Comparison of ENCODE assay signal across 9 cellular contexts in genomic region chr17:78873519-78874340, GRCh38. TPM values are rescaled to one million over a fixed set of nuclear protein-coding genes. Genes with fewer than 3 reads are reported as not detected.
DNase-seq lines count a peak whose midpoint lies in the region; ATAC-seq and FAIRE-seq lines count a peak whose summit lies in the region.
"Had no signal": no experiment of that assay in that cellular context is flagged by ENCODE, and none has a peak within 500 bp of the region (broad histone marks: within the 10 kb centered on the region; RNA-seq: fewer than 3 reads in every experiment).

No MANE protein-coding gene starts in this region.

- FAIRE-seq in RCC 7860 (lab: Jason Lieb, UNC), result no peak
- FAIRE-seq: H1 had no signal

- H3K4me3 ChIP-seq in esophagus (ENCODE audit: low read depth in 1 of 2, low read length in 2 of 2) (no peak overlapping the region), H7 (ENCODE audit: insufficient read depth, low read depth, low read length) (no peak overlapping the region)

- H3K27ac ChIP-seq in esophagus (ENCODE audit: low read depth in 2 of 2, low read length in 1 of 2), result peak overlapping the region; percentile 2 to 61

- H3K27me3 ChIP-seq in esophagus (ENCODE audit: control insufficient read depth in 1 of 2, insufficient read depth in 2 of 2, low read length in 2 of 2) (no peaks in the 10 kb centered on the region), H7 (ENCODE audit: control insufficient read depth, insufficient read depth, low read length) (no peaks in the 10 kb centered on the region)

- no peaks in the 10 kb centered on the region for H3K9me3 ChIP-seq in esophagus (ENCODE audit: control insufficient read depth in 2 of 2, insufficient read depth in 1 of 2, low read depth in 1 of 2, low read length in 1 of 2)

- H3K9me3 Mint-ChIP-seq in activated naive CD4-positive, alpha-beta T cell treated with anti-CD3 and anti-CD28 coated beads, Interleukin-2, amount 50 U/mL, for 72 hours, result no peaks in the 10 kb centered on the region

- 64 to 68% methylated on average over 21 of the region's 21 CpGs for WGBS in esophagus, 2 donors

- no peak for ATAC-seq in HG03521 (IDR thresholded peaks at IDR 0.05; ENCODE audit: unreplicated experiment)
- ATAC-seq in activated naive CD4-positive, alpha-beta T cell treated with anti-CD3 and anti-CD28 coated beads, Interleukin-2, amount 50 U/mL, for 72 hours, result no peak

- peaks cover 2 to 5% of the 10 kb centered on the region in 2 donors for H3K4me1 ChIP-seq in esophagus (ENCODE audit: control insufficient read depth in 2 of 2, insufficient read depth in 2 of 2, low read length in 1 of 2)

- H3K27ac Mint-ChIP-seq in activated naive CD4-positive, alpha-beta T cell treated with anti-CD3 and anti-CD28 coated beads, Interleukin-2, amount 50 U/mL, for 72 hours, result no peak overlapping the region

- H3K36me3 Mint-ChIP-seq in activated naive CD4-positive, alpha-beta T cell treated with anti-CD3 and anti-CD28 coated beads, Interleukin-2, amount 50 U/mL, for 72 hours, result no peaks in the 10 kb centered on the region

- peaks cover 0 to 3% of the 10 kb centered on the region in 2 donors for H3K36me3 ChIP-seq in esophagus (ENCODE audit: control insufficient read depth in 2 of 2, insufficient read depth in 2 of 2, low read length in 1 of 2)
- H3K36me3 ChIP-seq in H7 (replicated peaks; ENCODE audit: control insufficient read depth, insufficient read depth, low read length), result peaks cover 1% of the 10 kb centered on the region

- DNase-seq in DMS 273 (lab: John Stamatoyannopoulos, UW; ENCODE audit: unreplicated experiment), result peak; percentile 94
- peak; percentile 97 for DNase-seq in NCI-H2196 treated with DMSO at 0.1 percent for 48 hours (lab: John Stamatoyannopoulos, UW; ENCODE audit: unreplicated experiment)
- peak; percentile 94 for DNase-seq in pons (ENCODE audit: low spot score)
- no peak for DNase-seq in RCC 7860 (ENCODE audit: low spot score)
- no peak for DNase-seq in H7
- DNase-seq in activated naive CD4-positive, alpha-beta T cell treated with anti-CD3 and anti-CD28 coated beads, Interleukin-2, amount 50 U/mL, for 72 hours (ENCODE audit: low spot score in 2 of 2), result no peak

RNA-seq across cellular contexts. Expression of gene CEP295NL, which starts 29.3 kb away (rescaled TPM):
- 1 to 10 TPM in 1 of 2 donors, under 1 TPM in 1; 0.25 to 3.5 TPM for polyA plus RNA-seq in esophagus
- 0.07 TPM in 1 of 2 replicates, not detected in the other for total RNA-seq in H7 (2014; rRNA removed; shearing (Covaris generic))
- under 1 TPM in 1 of 2 donors, not detected in 1; 0.61 TPM for total RNA-seq in activated naive CD4-positive, alpha-beta T cell treated with anti-CD3 and anti-CD28 coated beads, Interleukin-2, amount 50 U/mL, for 72 hours

RNA-seq across cellular contexts. Expression of gene USP36, which starts 33.1 kb away (rescaled TPM):
- polyA plus RNA-seq in esophagus, result 10 to 100 TPM; 17.0 to 17.6 TPM
- total RNA-seq in H7 (2014; rRNA removed; shearing (Covaris generic)), result 24.6 and 32.8 TPM in 2 replicates
- total RNA-seq in activated naive CD4-positive, alpha-beta T cell treated with anti-CD3 and anti-CD28 coated beads, Interleukin-2, amount 50 U/mL, for 72 hours, result 10 to 100 TPM; 82.2 to 88.1 TPM

RNA-seq across cellular contexts. Expression of gene TIMP2, which starts 51.5 kb away (rescaled TPM):
- 10 to 100 TPM; 30.6 to 39.5 TPM for polyA plus RNA-seq in esophagus
- 12.3 and 13.9 TPM in 2 replicates for total RNA-seq in H7 (2014; rRNA removed; shearing (Covaris generic))
- total RNA-seq in activated naive CD4-positive, alpha-beta T cell treated with anti-CD3 and anti-CD28 coated beads, Interleukin-2, amount 50 U/mL, for 72 hours, result 1 to 10 TPM; 1.1 TPM

Comparison
In these comparisons a context has a peak if more than half of its experiments do, and no peak if none do; other contexts are left out.
1. DNase-seq: peak in DMS 273 (single experiment), NCI-H2196 treated with DMSO at 0.1 percent for 48 hours (single experiment) and pons (single experiment); none in RCC 7860 (single experiment), H7 (single experiment) and activated naive CD4-positive, alpha-beta T cell treated with anti-CD3 and anti-CD28 coated beads, Interleukin-2, amount 50 U/mL, for 72 hours (0 of 2).